Comparison of ENCODE assay signal across 10 cellular contexts in the genomic region with DNA sequence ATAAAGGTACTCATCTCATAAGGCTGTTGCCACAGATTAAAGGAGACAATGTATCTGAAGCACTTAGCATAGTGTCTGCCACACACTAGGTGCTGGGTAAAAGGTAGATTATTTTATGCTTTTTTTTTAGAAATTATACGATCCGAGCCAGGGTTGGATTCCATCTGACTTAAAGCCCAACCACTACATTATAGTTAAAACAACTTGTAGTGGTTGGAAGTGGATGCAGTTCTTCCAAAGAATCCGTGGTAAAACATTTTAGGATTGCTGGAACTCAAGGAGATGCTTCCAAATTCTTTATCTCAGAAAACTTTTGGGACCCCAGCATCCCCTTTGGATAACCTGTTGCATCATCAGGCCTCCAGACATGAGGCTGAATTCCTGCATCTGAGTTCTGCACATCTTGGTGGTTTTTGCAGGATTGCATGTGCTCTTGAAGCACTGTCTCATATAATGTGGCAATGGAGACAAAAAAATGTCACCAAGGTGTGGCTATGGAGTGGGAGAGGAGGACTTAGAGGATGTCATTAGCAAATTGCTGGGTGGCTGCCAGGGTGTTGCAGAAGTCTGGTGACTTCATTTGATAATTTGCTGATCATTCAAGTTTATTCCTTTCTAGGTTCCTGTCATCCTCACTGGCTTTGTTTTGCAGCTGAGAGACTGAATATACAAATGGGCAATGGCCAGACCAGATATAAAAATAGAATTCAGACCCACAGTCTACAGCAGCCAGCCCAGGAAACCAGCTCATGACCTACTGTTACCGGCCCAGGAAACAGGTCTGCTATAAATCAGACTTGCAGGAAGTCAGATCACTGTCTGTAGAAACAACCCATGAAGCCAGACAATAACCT.
DNase-seq lines count a peak whose midpoint lies in the region; ATAC-seq and TF ChIP-seq lines count a peak whose summit lies in the region.
"Had no signal": no experiment of that assay in that cellular context is flagged by ENCODE, and none has a peak within 500 bp of the region (broad histone marks: within the 10 kb centered on the region; RNA-seq: fewer than 3 reads in every experiment).

No MANE protein-coding gene starts in this region.

- DNase-seq in CD1c-positive myeloid dendritic cell (ENCODE audit: extremely low spot score) (peak; percentile 47), chondrocyte (ENCODE audit: low spot score) (no peak), SK-N-DZ (ENCODE audit: low spot score) (no peak), DMS 273 treated with DMSO at 0.1 percent for 48 hours (lab: John Stamatoyannopoulos, UW) (no peak)
- no peak for DNase-seq in NK-92 treated with Interleukin-12 subunit alpha and Interleukin-12 subunit beta, amount 100 ng/mL, for 24 hours (lab: John Stamatoyannopoulos, UW)
- DNase-seq in stimulated activated CD8-positive, alpha-beta memory T cell treated with anti-CD3 and anti-CD28 coated beads, Interleukin-4, amount 100 ng/mL, for 48 hours = no peak
- DNase-seq: DMS79, NCI-H526 treated with DMSO at 0.1 percent for 48 hours had no signal

- H3K27ac Mint-ChIP-seq in chondrocyte (ENCODE audit: unreplicated experiment) = peak overlapping the region; percentile 23

- no peaks in the 10 kb centered on the region for H3K36me3 ChIP-seq in KMS-11 (ENCODE audit: insufficient read depth)

- no peaks in the 10 kb centered on the region for H4K20me1 ChIP-seq in KMS-11 (ENCODE audit: insufficient read depth)

- H3K9me3 Mint-ChIP-seq in chondrocyte (ENCODE audit: low read depth) = no peaks in the 10 kb centered on the region

- ATAC-seq in GM21367 (IDR thresholded peaks at IDR 0.05; ENCODE audit: unreplicated experiment) = peak; percentile 46

- peaks cover 45% of the 10 kb centered on the region for H3K4me1 ChIP-seq in KMS-11 (ENCODE audit: low read depth, poor library complexity, severe bottlenecking)

- no peaks in the 10 kb centered on the region for H3K79me2 ChIP-seq in KMS-11 (ENCODE audit: insufficient read depth, low read depth)

- H3K4me3 Mint-ChIP-seq in chondrocyte (ENCODE audit: unreplicated experiment) = peak overlapping the region; percentile 7

- no peak overlapping the region for H3K9ac ChIP-seq in KMS-11

- H3K27me3 ChIP-seq in KMS-11 (ENCODE audit: insufficient read depth, low read depth) = no peaks in the 10 kb centered on the region

- no peaks in the 10 kb centered on the region for H3K36me3 Mint-ChIP-seq in chondrocyte (ENCODE audit: low read depth)

- peaks cover 28% of the 10 kb centered on the region for H3K4me1 Mint-ChIP-seq in chondrocyte (ENCODE audit: low read depth)

- no peak overlapping the region for H3K4me3 ChIP-seq in KMS-11 (IDR thresholded peaks at IDR 0.05; ENCODE audit: insufficient read depth, low read depth, low read length)

- H3K27me3 Mint-ChIP-seq in chondrocyte (ENCODE audit: low read depth) = peaks cover 5% of the 10 kb centered on the region

- H3K4me2 ChIP-seq in KMS-11 = peak overlapping the region; percentile 30

- TF ChIP-seq CTCF in KMS-11 (conservative IDR thresholded peaks at IDR 0.05; ENCODE audit: low read depth, low read length) (no peak), chondrocyte (IDR thresholded peaks at IDR 0.05) (no peak)

- peak overlapping the region; percentile 14 for H2AFZ ChIP-seq in KMS-11 (ENCODE audit: low read depth)

- H3K27ac ChIP-seq in KMS-11 = peak overlapping the region; percentile 18
